ENCODE assay signal across 15 cellular contexts in genomic region chr3:147930417-147930816, GRCh38.
DNase-seq lines count a peak whose midpoint lies in the region; ATAC-seq and TF ChIP-seq lines count a peak whose summit lies in the region.
"Had no signal": no experiment of that assay in that cellular context is flagged by ENCODE, and none has a peak within 500 bp of the region (broad histone marks: within the 10 kb centered on the region; RNA-seq: fewer than 3 reads in every experiment).

No MANE protein-coding gene starts in this region.

- RAD21 ChIA-PET in HCT116 (lab: Charles Lee; ENCODE audit: low non-redundant PET in 1 of 2, low total read pairs in 2 of 2, uncharacterized antibody in 2 of 2, unreplicated experiment in 2 of 2), result interaction anchor here in 1 of 2 experiments (0.6 kb wide), 1 partner anchor 509 kb away, joined by 3 read pairs; no protein-coding TSS in a partner anchor

- H2AFZ ChIP-seq in HCT116 (ENCODE audit: low read depth, low read length, poor library complexity, severe bottlenecking), result no peak overlapping the region
- H2AFZ ChIP-seq in smooth muscle cell (ENCODE audit: low read depth), result peak overlapping the region; percentile 72

- no peaks in the 10 kb centered on the region for H3K27me3 Mint-ChIP-seq in stimulated activated naive B cell treated with anti-CD40 and anti-IgM and Interleukin-4, amounts not matched to agents 10 μg/mL and 1 μg/mL and 100 μg/mL, for 72 hours

- H3K9me2 ChIP-seq in HCT116 (ENCODE audit: insufficient read depth), result no peaks in the 10 kb centered on the region

- no peak overlapping the region for H3K27ac Mint-ChIP-seq in stimulated activated naive B cell treated with anti-CD40 and anti-IgM and Interleukin-4, amounts not matched to agents 10 μg/mL and 1 μg/mL and 100 μg/mL, for 72 hours

- H3K9me3 ChIP-seq in HCT116 (ENCODE audit: control insufficient read depth in 1 of 2, insufficient read depth in 1 of 2, low read depth in 1 of 2, low read length in 2 of 2), result no peaks in the 10 kb centered on the region
- H3K9me3 ChIP-seq in adipocyte (ENCODE audit: control insufficient read depth, low read length), result no peaks in the 10 kb centered on the region
- no peaks in the 10 kb centered on the region for H3K9me3 ChIP-seq in smooth muscle cell (replicated peaks; ENCODE audit: low read depth)
- H3K9me3 ChIP-seq: Caco-2, stomach had no signal

- H3K4me3 ChIP-seq in HCT116 (replicated peaks in 1 of 2; ENCODE audit: low read depth in 1 of 2, low read length in 2 of 2) (no peak overlapping the region), adipocyte (ENCODE audit: low read length) (no peak overlapping the region), smooth muscle cell (no peak overlapping the region)
- H3K4me3 ChIP-seq: stomach had no signal

- POLR2A ChIA-PET in HCT116 (lab: Charles Lee), result no interaction called here

- in situ Hi-C loops in G401 (cut with HindIII; ENCODE audit: low sequenced_read_pairs), result no loop called here

- H3K4me2 ChIP-seq in HCT116 (ENCODE audit: low read length) (peak overlapping the region; percentile 49), smooth muscle cell (peak overlapping the region; percentile 62)

- 50% methylated on average over 3 of the region's 3 CpGs for WGBS in smooth muscle cell (ENCODE audit: low lambda C conversion rate)

- TF ChIP-seq RAD21 in HCT116 (IDR thresholded peaks at IDR 0.05; ENCODE audit: low read depth), result no peak

- no peaks in the 10 kb centered on the region for H3K36me3 Mint-ChIP-seq in stimulated activated naive B cell treated with anti-CD40 and anti-IgM and Interleukin-4, amounts not matched to agents 10 μg/mL and 1 μg/mL and 100 μg/mL, for 72 hours

- H3K9ac ChIP-seq in HCT116 (ENCODE audit: low read length) (no peak overlapping the region), adipocyte (ENCODE audit: low read length) (no peak overlapping the region), smooth muscle cell (ENCODE audit: low read depth) (no peak overlapping the region)

- H4K20me1 ChIP-seq in HCT116 (ENCODE audit: insufficient read depth), result no peaks in the 10 kb centered on the region
- H4K20me1 ChIP-seq in smooth muscle cell (ENCODE audit: low read depth), result no peaks in the 10 kb centered on the region

- CTCF ChIA-PET in HCT116 (lab: Charles Lee), result no interaction called here

- H3F3A ChIP-seq in smooth muscle cell (ENCODE audit: low read depth), result no peaks in the 10 kb centered on the region

- H3K79me2 ChIP-seq in HCT116 (ENCODE audit: insufficient read depth, low read length) (no peaks in the 10 kb centered on the region), smooth muscle cell (ENCODE audit: low read depth) (no peaks in the 10 kb centered on the region)

- TF ChIP-seq POLR2A in HCT116 (IDR thresholded peaks at IDR 0.05; ENCODE audit: borderline replicate concordance, extremely low read depth, insufficient read depth, insufficient read length), result no peak

- H3K4me1 ChIP-seq in HCT116 (ENCODE audit: control insufficient read depth in 1 of 2, insufficient read depth in 2 of 2, low read length in 2 of 2) (peaks cover 2 to 11% of the 10 kb centered on the region in 2 experiments; a peak in 3 of 4 replicates), adipocyte (ENCODE audit: control insufficient read depth, insufficient read depth, low read length) (peaks cover 7% of the 10 kb centered on the region), smooth muscle cell (ENCODE audit: low read depth) (peaks cover 40% of the 10 kb centered on the region)
- H3K4me1 ChIP-seq: Caco-2, stomach had no signal

- no peak overlapping the region for H3K4me3 Mint-ChIP-seq in stimulated activated naive B cell treated with anti-CD40 and anti-IgM and Interleukin-4, amounts not matched to agents 10 μg/mL and 1 μg/mL and 100 μg/mL, for 72 hours

- BruUV-seq in HCT116 (replicated peaks; lab: Mats Ljungman, UMichigan), result no TSS peak

- H3K27me3 ChIP-seq in HCT116 (ENCODE audit: insufficient read depth, low read length) (no peaks in the 10 kb centered on the region), adipocyte (replicated peaks; ENCODE audit: control insufficient read depth, insufficient read depth, low read length) (no peaks in the 10 kb centered on the region), smooth muscle cell (ENCODE audit: low read depth) (no peaks in the 10 kb centered on the region)
- H3K27me3 ChIP-seq: stomach had no signal

- H3K27ac ChIP-seq in HCT116 (ENCODE audit: low read depth, low read length), result no peak overlapping the region
- H3K27ac ChIP-seq in smooth muscle cell (ENCODE audit: low read depth), result no peak overlapping the region
- H3K27ac ChIP-seq: stomach had no signal

- DNase-seq in HCT116 (ENCODE audit: low read depth, low spot score) (no peak), adipocyte (ENCODE audit: low read depth) (peak; percentile 67), glomerular visceral epithelial cell (ENCODE audit: extremely low spot score) (peak; percentile 44), smooth muscle cell (lab: John Stamatoyannopoulos, UW; ENCODE audit: unreplicated experiment) (no peak), G401 (ENCODE audit: low spot score) (no peak), NCI-H446 (lab: John Stamatoyannopoulos, UW) (no peak), NCI-H2227 (lab: John Stamatoyannopoulos, UW; ENCODE audit: unreplicated experiment) (no peak)
- DNase-seq in stimulated activated naive B cell treated with anti-CD40 and anti-IgM and Interleukin-4, amounts not matched to agents 10 μg/mL and 1 μg/mL and 100 μg/mL, for 72 hours, result no peak
- DNase-seq: activated CD8-positive, alpha-beta memory T cell treated with anti-CD3 and anti-CD28 coated beads, Interleukin-2, amount 50 U/mL, for 4 hours; Caco-2; MM.1S; NCI-H2171 treated with DMSO at 0.1 percent for 48 hours; nucleus accumbens; stimulated activated CD4-positive, alpha-beta T cell treated with anti-CD3 and anti-CD28 coated beads, Interleukin-4, amount 100 ng/mL, for 4 hours; stomach had no signal

- TF ChIP-seq CTCF in HCT116 (IDR thresholded peaks at IDR 0.05 in 2 of 3, conservative IDR thresholded peaks at IDR 0.05 in 1 of 3; ENCODE audit: borderline replicate concordance in 1 of 3, insufficient read depth in 1 of 3, low read depth in 2 of 3, low read length in 2 of 3) (no peak), smooth muscle cell (IDR thresholded peaks at IDR 0.05; ENCODE audit: borderline replicate concordance, insufficient read depth, poor library complexity, severe bottlenecking) (no peak)

- intact Hi-C loops in HCT116 (cut with micrococcal nuclease), result no loop called here

- H3K9me3 Mint-ChIP-seq in stimulated activated naive B cell treated with anti-CD40 and anti-IgM and Interleukin-4, amounts not matched to agents 10 μg/mL and 1 μg/mL and 100 μg/mL, for 72 hours, result no peaks in the 10 kb centered on the region

- no peaks in the 10 kb centered on the region for H3K36me3 ChIP-seq in HCT116 (ENCODE audit: control insufficient read depth in 1 of 2, insufficient read depth in 2 of 2, low read length in 2 of 2)
- no peaks in the 10 kb centered on the region for H3K36me3 ChIP-seq in adipocyte (ENCODE audit: control insufficient read depth, insufficient read depth, low read length, severe bottlenecking)
- no peaks in the 10 kb centered on the region for H3K36me3 ChIP-seq in smooth muscle cell (ENCODE audit: low read depth)
- H3K36me3 ChIP-seq: stomach had no signal

- no peak; the same call in 1 of the 2 replicates for ATAC-seq in HCT116
- ATAC-seq in stimulated activated naive B cell treated with anti-CD40 and anti-IgM and Interleukin-4, amounts not matched to agents 10 μg/mL and 1 μg/mL and 100 μg/mL, for 72 hours (replicated peaks), result no peak

- no peaks in the 10 kb centered on the region for H3K4me1 Mint-ChIP-seq in stimulated activated naive B cell treated with anti-CD40 and anti-IgM and Interleukin-4, amounts not matched to agents 10 μg/mL and 1 μg/mL and 100 μg/mL, for 72 hours

TF ChIP-seq in HCT116, 20 proteins besides CTCF, POLR2A, EP300 and RAD21:
- TF ChIP-seq EZH2phosphoT487 (IDR thresholded peaks at IDR 0.05; ENCODE audit: borderline replicate concordance) (no peak), SIN3A (IDR thresholded peaks at IDR 0.05; ENCODE audit: low read depth) (no peak), REST (IDR thresholded peaks at IDR 0.05; ENCODE audit: low read depth) (no peak), MAX (IDR thresholded peaks at IDR 0.05) (no peak), EZH2 (IDR thresholded peaks at IDR 0.05) (no peak), EGR1 (IDR thresholded peaks at IDR 0.05; ENCODE audit: low read depth) (peak; percentile 75), SP1 (IDR thresholded peaks at IDR 0.05; ENCODE audit: low read depth) (0 out of 2 replicates have a peak, but pooled peaks have one; percentile 12), ZNF274 (IDR thresholded peaks at IDR 0.05; ENCODE audit: low read depth, low read length) (no peak), ATF3 (IDR thresholded peaks at IDR 0.05) (no peak)

Comparison
In these comparisons a context has a peak if more than half of its experiments do, and no peak if none do; other contexts are left out.
1. DNase-seq: peak in adipocyte (single experiment) and glomerular visceral epithelial cell (single experiment); none in HCT116 (single experiment), smooth muscle cell (single experiment), G401 (single experiment), NCI-H446 (0 of 2), NCI-H2227 (single experiment) and stimulated activated naive B cell treated with anti-CD40 and anti-IgM and Interleukin-4, amounts not matched to agents 10 μg/mL and 1 μg/mL and 100 μg/mL, for 72 hours (single experiment).